In the genomic region with DNA sequence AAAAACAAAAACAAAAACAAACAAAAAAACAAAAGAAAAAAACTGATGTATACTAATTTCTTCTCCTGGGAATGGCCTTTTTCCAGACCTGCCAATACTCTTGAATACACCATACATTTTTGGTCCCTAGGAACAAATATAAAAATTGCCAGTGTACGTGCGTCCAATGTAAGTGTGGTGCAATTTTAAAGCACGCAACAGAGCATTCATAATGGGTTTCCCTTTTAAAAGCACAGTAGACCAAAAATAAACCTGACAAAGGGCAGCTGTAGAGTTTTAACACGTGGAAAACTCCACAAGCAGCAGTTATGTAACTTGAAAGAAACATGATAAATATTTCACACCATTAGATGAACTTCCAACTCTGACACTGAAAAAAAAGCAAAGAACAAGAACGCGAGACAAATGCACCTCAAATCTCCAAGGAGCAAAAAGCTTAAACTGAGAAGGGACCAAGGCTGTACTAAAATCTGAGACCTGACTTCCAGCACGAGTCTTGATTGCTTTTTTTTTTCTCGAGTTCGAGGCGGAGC, we compare ENCODE assay signal across 8 cellular contexts. TPM values are rescaled to one million over a fixed set of nuclear protein-coding genes. Genes with fewer than 3 reads are reported as not detected.
DNase-seq lines count a peak whose midpoint lies in the region; TF ChIP-seq lines count a peak whose summit lies in the region.

No MANE protein-coding gene starts in this region.

- H3K27me3 ChIP-seq in breast epithelium (peaks cover 0 to 9% of the 10 kb centered on the region in 2 donors), uterus (no peaks in the 10 kb centered on the region)

- H3K4me1 ChIP-seq in breast epithelium (no peaks in the 10 kb centered on the region), uterus (peaks cover 0 to 8% of the 10 kb centered on the region in 2 donors)

- H3K27ac ChIP-seq in breast epithelium = peak overlapping the region; percentile 84 to 86
- H3K27ac ChIP-seq in uterus = peak overlapping the region; percentile 93 to 97

- peak overlapping the region; percentile 64 to 81 (median 67) for H3K4me3 ChIP-seq in breast epithelium
- H3K4me3 ChIP-seq in uterus = peak overlapping the region; percentile 59 to 92

- peak; percentile 15 to 53 for DNase-seq in NOMO-1 (lab: John Stamatoyannopoulos, UW; ENCODE audit: unreplicated experiment in 2 of 2)
- no peak for DNase-seq in NOMO-1 treated with dmso at 0.1 percent for 144 hours (lab: John Stamatoyannopoulos, UW; ENCODE audit: unreplicated experiment)
- peak; percentile 1 for DNase-seq in HS-27A (ENCODE audit: low read depth)
- DNase-seq in breast epithelium (ENCODE audit: low spot score in 2 of 2) = no peak
- peak; percentile 75 for DNase-seq in medulla oblongata (ENCODE audit: extremely low spot score)
- no peak for DNase-seq in uterus
- no peak for DNase-seq in activated gamma-delta T cell (lab: John Stamatoyannopoulos, UW)
- no peak for DNase-seq in effector CD4-positive, alpha-beta T cell

- no peaks in the 10 kb centered on the region for H3K9me3 ChIP-seq in breast epithelium
- no peaks in the 10 kb centered on the region for H3K9me3 ChIP-seq in uterus

- TF ChIP-seq CTCF in breast epithelium (IDR thresholded peaks at IDR 0.05) (no peak), uterus (IDR thresholded peaks at IDR 0.05) (no peak)

- intact Hi-C loops in breast epithelium (cut with DNase I; ENCODE audit: low total_unique reads) = no loop called here
- intact Hi-C loops in uterus (cut with DNase I; ENCODE audit: low total_unique reads) = no loop called here

- TF ChIP-seq POLR2A in breast epithelium (IDR thresholded peaks at IDR 0.05) (no peak), uterus (IDR thresholded peaks at IDR 0.05) (no peak)

- H3K36me3 ChIP-seq in breast epithelium = no peaks in the 10 kb centered on the region
- H3K36me3 ChIP-seq in uterus = no peaks in the 10 kb centered on the region

RNA-seq across cellular contexts. Expression of a gene that starts 0.4 kb away (rescaled TPM):
- total RNA-seq in breast epithelium (10 to 100 TPM in 2 of 3 donors, 1 to 10 TPM in 1; 7.8 to 16.1 (median 11.9) TPM), uterus (10 to 100 TPM; 27.6 to 85.5 (median 35.1) TPM)

RNA-seq across cellular contexts. Expression of a gene that starts 31.4 kb away (rescaled TPM):
- total RNA-seq in breast epithelium (10 to 100 TPM; 13.0 to 28.2 (median 26.5) TPM), uterus (10 to 100 TPM; 10.3 to 55.1 (median 21.6) TPM)

Comparison
In these comparisons a context has a peak if more than half of its experiments do, and no peak if none do; other contexts are left out.
1. DNase-seq: peak in NOMO-1 (2 of 2), HS-27A (single experiment) and medulla oblongata (single experiment); none in NOMO-1 treated with dmso at 0.1 percent for 144 hours (single experiment), breast epithelium (0 of 2), uterus (0 of 2), activated gamma-delta T cell (single experiment) and effector CD4-positive, alpha-beta T cell (single experiment).